In the genomic region with DNA sequence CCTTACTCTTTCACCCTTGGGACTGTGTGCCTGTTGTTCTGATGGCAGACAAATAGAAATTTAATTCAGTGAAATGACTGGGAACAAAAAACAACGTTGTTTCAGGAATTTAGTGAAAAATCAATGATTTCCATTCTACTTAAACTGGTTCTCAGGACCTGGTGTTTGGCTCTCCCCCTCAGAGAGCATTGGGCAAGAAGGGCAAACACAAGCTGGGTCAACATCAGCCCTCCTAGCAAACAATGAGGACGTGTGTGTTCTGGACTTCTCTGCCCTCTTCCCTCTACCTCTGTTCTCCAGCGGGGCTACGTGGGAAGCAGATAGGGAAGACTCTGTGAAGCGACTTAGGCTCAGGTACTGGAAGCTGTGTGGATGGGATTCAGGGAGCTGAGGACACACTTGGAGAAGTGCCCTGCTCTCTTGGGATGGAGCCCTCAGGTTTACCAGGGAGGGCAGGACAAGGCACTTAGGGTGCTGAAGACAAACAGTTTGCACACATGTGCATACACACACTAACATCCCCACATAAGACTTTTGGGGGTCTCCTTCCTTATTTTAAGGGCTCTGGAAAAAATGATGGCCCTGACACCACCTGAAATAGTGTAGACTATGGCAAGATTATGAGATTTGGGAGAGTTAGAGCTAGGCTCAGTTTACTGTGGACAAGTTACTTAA, we compare ENCODE assay signal across 26 cellular contexts. TPM values are rescaled to one million over a fixed set of nuclear protein-coding genes. Genes with fewer than 3 reads are reported as not detected.
A peak's percentile ranks its signal among the peaks of the same experiment; 100 is the strongest.
DNase-seq lines count a peak whose midpoint lies in the region; ATAC-seq and TF ChIP-seq lines count a peak whose summit lies in the region.
"Had no signal": no experiment of that assay in that cellular context is flagged by ENCODE, and none has a peak within 500 bp of the region (broad histone marks: within the 10 kb centered on the region; RNA-seq: fewer than 3 reads in every experiment).

No MANE protein-coding gene starts in this region.

- H4K20me1 ChIP-seq in hepatocyte (ENCODE audit: insufficient read depth, poor library complexity, severe bottlenecking) (no peaks in the 10 kb centered on the region), GM23248 (ENCODE audit: insufficient read depth) (no peaks in the 10 kb centered on the region)

- TF ChIP-seq CTCF in HL-60 (IDR thresholded peaks at IDR 0.05; ENCODE audit: insufficient read depth, low read length) (no peak), hepatocyte (IDR thresholded peaks at IDR 0.05; ENCODE audit: poor library complexity) (no peak)

- H3K27ac ChIP-seq in HL-60 (replicated peaks): peak overlapping the region; percentile 69
- H3K27ac ChIP-seq in hepatocyte: peak overlapping the region; percentile 33
- H3K27ac ChIP-seq in GM23248: no peak overlapping the region
- H3K27ac ChIP-seq: neural progenitor cell had no signal

- H3K4me1 ChIP-seq in hepatocyte (ENCODE audit: insufficient read depth) (peaks cover 24% of the 10 kb centered on the region), GM23248 (ENCODE audit: insufficient read depth) (peaks cover 20% of the 10 kb centered on the region)

- no peaks in the 10 kb centered on the region for H3K36me3 ChIP-seq in hepatocyte (replicated peaks; ENCODE audit: insufficient read depth, low read depth)
- no peaks in the 10 kb centered on the region for H3K36me3 ChIP-seq in GM23248 (ENCODE audit: low read depth)
- H3K36me3 ChIP-seq: heart right ventricle, neural progenitor cell had no signal

- H3K4me2 ChIP-seq in hepatocyte (peak overlapping the region; percentile 33), GM23248 (ENCODE audit: unreplicated experiment) (no peak overlapping the region)
- H3K4me2 ChIP-seq: neural progenitor cell had no signal

- H3K9me2 ChIP-seq in hepatocyte (replicated peaks; ENCODE audit: insufficient read depth): no peaks in the 10 kb centered on the region
- no peaks in the 10 kb centered on the region for H3K9me2 ChIP-seq in GM23248 (ENCODE audit: insufficient read depth)

- no peak overlapping the region for H3K9ac ChIP-seq in GM23248
- H3K9ac ChIP-seq: neural progenitor cell had no signal

- ATAC-seq in sciatic nerve (peak; percentile 55), GM21390 (IDR thresholded peaks at IDR 0.05; ENCODE audit: unreplicated experiment) (no peak), GM19023 (IDR thresholded peaks at IDR 0.05; ENCODE audit: unreplicated experiment) (no peak)
- ATAC-seq: heart right ventricle; left ventricle myocardium superior; stimulated activated naive CD8-positive, alpha-beta T cell treated with anti-CD3 and anti-CD28 coated beads, Interleukin-15, Interleukin-2, amounts not matched to agents 100 U/mL and 50 U/mL, for 24 hours had no signal

- 66% methylated on average over 5 of the region's 5 CpGs for WGBS in hepatocyte (ENCODE audit: low lambda C conversion rate, missing lambda C conversion rate)
- WGBS in GM23248 (ENCODE audit: low coverage in 1 of 2, low lambda C conversion rate in 2 of 2, missing lambda C conversion rate in 2 of 2), 2 experiments: 72% methylated on average over 5 of the region's 5 CpGs

- H3K79me2 ChIP-seq in hepatocyte (no peaks in the 10 kb centered on the region), GM23248 (ENCODE audit: insufficient read depth) (no peaks in the 10 kb centered on the region)

- H3K4me3 ChIP-seq in HL-60 (replicated peaks; ENCODE audit: insufficient read depth, low read length): no peak overlapping the region
- H3K4me3 ChIP-seq in hepatocyte: no peak overlapping the region
- no peak overlapping the region for H3K4me3 ChIP-seq in GM23248
- H3K4me3 ChIP-seq: heart right ventricle, neural progenitor cell had no signal

- intact Hi-C loops in sciatic nerve (cut with DNase I): loop anchor here (1.0 kb wide), 1 partner anchor 20 kb away; no protein-coding TSS in a partner anchor

- in situ Hi-C loops in GM23248 (cut with MboI): no loop called here

- DNase-seq in HL-60 (ENCODE audit: low read depth in 1 of 2, low spot score in 1 of 2): no peak
- DNase-seq in NCI-H510A (lab: John Stamatoyannopoulos, UW): peak; percentile 4
- DNase-seq in hepatocyte (ENCODE audit: low spot score): peak; percentile 19
- DNase-seq in sciatic nerve (ENCODE audit: low spot score): no peak
- DNase-seq in GM23248: no peak
- DNase-seq: activated CD4-positive, alpha-beta T cell treated with anti-CD3 and anti-CD28 coated beads, Interleukin-2, amount 50 U/mL, for 48 hours; activated naive CD4-positive, alpha-beta T cell; activated T-cell treated with anti-CD3 and anti-CD28 coated beads for 4 hours; COR-L47; dermis blood vessel endothelial cell; heart right ventricle; Karpas-422; left ventricle myocardium superior; NCI-H1048; NCI-H526; Right ventricle myocardium superior; stimulated activated CD4-positive, alpha-beta T cell treated with anti-CD3 and anti-CD28 coated beads, Interleukin-4, amount 100 ng/mL, for 1 hour; stimulated activated naive CD8-positive, alpha-beta T cell treated with anti-CD3 and anti-CD28 coated beads, Interleukin-15, Interleukin-2, amounts not matched to agents 100 U/mL and 50 U/mL, for 24 hours had no signal

- H3K27me3 ChIP-seq in HL-60 (ENCODE audit: insufficient read depth, poor library complexity, severe bottlenecking) (no peaks in the 10 kb centered on the region), hepatocyte (no peaks in the 10 kb centered on the region), GM23248 (replicated peaks; ENCODE audit: insufficient read depth) (no peaks in the 10 kb centered on the region)
- H3K27me3 ChIP-seq: neural progenitor cell had no signal

- peaks cover 24% of the 10 kb centered on the region for H3F3A ChIP-seq in GM23248 (ENCODE audit: insufficient read depth)

- H2AFZ ChIP-seq in hepatocyte: no peak overlapping the region
- H2AFZ ChIP-seq in GM23248: no peak overlapping the region
- H2AFZ ChIP-seq: neural progenitor cell had no signal

- H3K9me3 ChIP-seq in hepatocyte (ENCODE audit: low read depth) (no peaks in the 10 kb centered on the region), GM23248 (ENCODE audit: low read depth) (no peaks in the 10 kb centered on the region)
- H3K9me3 ChIP-seq: heart right ventricle had no signal

RNA-seq across cellular contexts. Expression of gene SERPINA1, which starts 7.6 kb away (rescaled TPM):
- total RNA-seq in hepatocyte (5,074 and 5,718 TPM in 2 replicates), sciatic nerve (28.5 TPM)
- polyA plus RNA-seq in hepatocyte (3,463 and 3,480 TPM in 2 replicates), GM23248 (2016; fragmentation: Nextera tagmentation; extraction: Ambion mirVana) (0.16 and 0.96 TPM in 2 replicates)
- 0.65 TPM in 1 of 2 replicates, not detected in the other for total RNA-seq in GM23248 (2014; rRNA removed; shearing (Covaris generic))
- total RNA-seq: OCI-LY7 had no signal

RNA-seq across cellular contexts. Expression of gene SERPINA2, which starts 29.5 kb away (rescaled TPM):
- total RNA-seq in hepatocyte: not detected in 2 replicates
- polyA plus RNA-seq in hepatocyte: not detected in 2 replicates
- not detected for total RNA-seq in sciatic nerve
- not detected in 2 replicates for total RNA-seq in GM23248 (2014; rRNA removed; shearing (Covaris generic))
- polyA plus RNA-seq in GM23248 (2016; fragmentation: Nextera tagmentation; extraction: Ambion mirVana): not detected in 2 replicates
- total RNA-seq: bronchial epithelial cell; dermis blood vessel endothelial cell; heart right ventricle; left ventricle myocardium superior; mucosa of gallbladder; OCI-LY7; Right ventricle myocardium superior; T-helper 1 cell treated with Interleukin-12 subunit alpha and Interleukin-12 subunit beta and Interleukin-4 antibody, amounts not matched to agents 30 ng/mL and 1 ng/mL, for 36 hours; ureter had no signal
- polyA plus RNA-seq: heart right ventricle had no signal

RNA-seq across cellular contexts. Expression of gene SERPINA11, which starts 56.6 kb away (rescaled TPM):
- total RNA-seq in hepatocyte (8.0 and 10.8 TPM in 2 replicates), sciatic nerve (not detected)
- polyA plus RNA-seq in hepatocyte (13.2 and 16.7 TPM in 2 replicates), GM23248 (2016; fragmentation: Nextera tagmentation; extraction: Ambion mirVana) (not detected in 2 replicates)
- total RNA-seq in GM23248 (2014; rRNA removed; shearing (Covaris generic)): not detected in 2 replicates
- total RNA-seq: bronchial epithelial cell; dermis blood vessel endothelial cell; heart right ventricle; left ventricle myocardium superior; OCI-LY7; Right ventricle myocardium superior; T-helper 1 cell treated with Interleukin-12 subunit alpha and Interleukin-12 subunit beta and Interleukin-4 antibody, amounts not matched to agents 30 ng/mL and 1 ng/mL, for 36 hours; ureter had no signal
- polyA plus RNA-seq: heart right ventricle had no signal

Comparison
In these comparisons a context has a peak if more than half of its experiments do, and no peak if none do; other contexts are left out.
1. DNase-seq: peak in NCI-H510A (single experiment) and hepatocyte (single experiment); none in HL-60 (0 of 2), sciatic nerve (single experiment) and GM23248 (single experiment).
2. RNA of gene SERPINA1, which starts 7.6 kb away (total RNA-seq): 5,074 to 5,718 TPM in hepatocyte; 28.5 TPM in sciatic nerve (single experiment) and 0.65 TPM in GM23248; every median in the first group is over 100 times any median in the second.